Comparison of ENCODE assay signal across 6 cellular contexts in the genomic region with DNA sequence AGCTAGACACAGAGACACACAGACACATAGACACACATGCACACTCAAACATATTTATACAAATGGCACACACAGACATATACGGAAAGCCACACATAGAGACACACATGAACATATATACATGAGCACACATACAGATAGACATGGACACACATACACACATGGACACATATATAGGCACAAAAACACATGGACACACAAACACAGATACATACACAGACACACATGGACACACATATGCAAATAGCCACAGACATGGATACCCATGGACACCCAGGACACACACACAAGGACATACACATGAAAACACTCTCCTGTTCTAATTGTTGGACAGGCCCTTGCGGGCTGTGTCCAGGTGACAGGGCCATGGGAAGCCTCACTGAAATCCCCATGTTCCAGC.
"Had no signal": no experiment of that assay in that cellular context is flagged by ENCODE, and none has a peak within 500 bp of the region (broad histone marks: within the 10 kb centered on the region; RNA-seq: fewer than 3 reads in every experiment).

No MANE protein-coding gene starts in this region.

- H3K4me1 Mint-ChIP-seq: GM23338 had no signal

- H3K27ac Mint-ChIP-seq: GM23338 had no signal

- H3K4me3 ChIP-seq: GM23338, K562 had no signal

- DNase-seq: H9, KG1 had no signal

- FAIRE-seq: H1, H54, K562 had no signal

- ATAC-seq: GM23338, K562 had no signal

- H3K4me2 ChIP-seq: GM23338 had no signal

- H3K4me3 Mint-ChIP-seq: GM23338, H9 had no signal
